ENCODE assay signal across 12 cellular contexts in genomic region chr1:2206813-2207488, GRCh38. TPM values are rescaled to one million over a fixed set of nuclear protein-coding genes. Genes with fewer than 3 reads are reported as not detected.
DNase-seq lines count a peak whose midpoint lies in the region; ATAC-seq and TF ChIP-seq lines count a peak whose summit lies in the region.
"Had no signal": no experiment of that assay in that cellular context is flagged by ENCODE, and none has a peak within 500 bp of the region (broad histone marks: within the 10 kb centered on the region; RNA-seq: fewer than 3 reads in every experiment).

No MANE protein-coding gene starts in this region.

- 73 to 74% methylated on average over 15 to 16 of the region's 16 CpGs for WGBS in esophagus, 2 donors
- WGBS in urinary bladder = 69% methylated on average over 16 of the region's 16 CpGs

- TF ChIP-seq CTCF in neural progenitor cell (IDR thresholded peaks at IDR 0.05) = no peak

- H3K4me3 ChIP-seq in esophagus (ENCODE audit: low read depth in 1 of 2, low read length in 2 of 2) = no peak overlapping the region
- H3K4me3 ChIP-seq in neural progenitor cell = no peak overlapping the region
- no peak overlapping the region for H3K4me3 ChIP-seq in urinary bladder (ENCODE audit: low read depth, low read length)

- H3K36me3 Mint-ChIP-seq in activated naive CD4-positive, alpha-beta T cell treated with anti-CD3 and anti-CD28 coated beads, Interleukin-2, amount 50 U/mL, for 24 hours = no peaks in the 10 kb centered on the region
- H3K36me3 Mint-ChIP-seq in activated naive CD4-positive, alpha-beta T cell treated with anti-CD3 and anti-CD28 coated beads for 36 hours (ENCODE audit: low read depth) = no peaks in the 10 kb centered on the region
- no peaks in the 10 kb centered on the region for H3K36me3 Mint-ChIP-seq in neural progenitor cell

- H3K4me1 ChIP-seq in esophagus (ENCODE audit: control insufficient read depth in 2 of 2, insufficient read depth in 2 of 2, low read length in 1 of 2) (peaks cover 4 to 47% of the 10 kb centered on the region in 2 donors), neural progenitor cell (peaks cover 30% of the 10 kb centered on the region), urinary bladder (ENCODE audit: insufficient read depth) (no peaks in the 10 kb centered on the region)

- peak overlapping the region; percentile 83 to 85 for H3K27ac ChIP-seq in esophagus (ENCODE audit: low read depth in 2 of 2, low read length in 1 of 2)
- no peak overlapping the region for H3K27ac ChIP-seq in neural progenitor cell
- peak overlapping the region; percentile 75 for H3K27ac ChIP-seq in urinary bladder (ENCODE audit: low read depth)

- H3K36me3 ChIP-seq in esophagus (ENCODE audit: control insufficient read depth in 2 of 2, insufficient read depth in 2 of 2, low read length in 1 of 2) (no peaks in the 10 kb centered on the region), neural progenitor cell (no peaks in the 10 kb centered on the region), urinary bladder (ENCODE audit: insufficient read depth) (no peaks in the 10 kb centered on the region)

- H3K27me3 ChIP-seq in esophagus (ENCODE audit: control insufficient read depth in 1 of 2, insufficient read depth in 2 of 2, low read length in 2 of 2) (no peaks in the 10 kb centered on the region), neural progenitor cell (peaks cover 12% of the 10 kb centered on the region)

- peaks cover 25% of the 10 kb centered on the region for H3F3A ChIP-seq in neural progenitor cell (ENCODE audit: low read depth)

- no peak overlapping the region for H2AFZ ChIP-seq in neural progenitor cell (replicated peaks)

- no peaks in the 10 kb centered on the region for H3K9me3 Mint-ChIP-seq in activated naive CD4-positive, alpha-beta T cell treated with anti-CD3 and anti-CD28 coated beads, Interleukin-2, amount 50 U/mL, for 24 hours
- no peaks in the 10 kb centered on the region for H3K9me3 Mint-ChIP-seq in activated naive CD4-positive, alpha-beta T cell treated with anti-CD3 and anti-CD28 coated beads for 36 hours
- H3K9me3 Mint-ChIP-seq in neural progenitor cell = no peaks in the 10 kb centered on the region
- H3K9me3 Mint-ChIP-seq: activated T-cell treated with anti-CD3 and anti-CD28 coated beads, Interleukin-2, amount 50 U/mL, for 4 hours had no signal

- intact Hi-C loops in activated naive CD4-positive, alpha-beta T cell treated with anti-CD3 and anti-CD28 coated beads for 36 hours (cut with micrococcal nuclease) = no loop called here

- CTCF ChIA-PET in activated naive CD4-positive, alpha-beta T cell treated with anti-CD3 and anti-CD28 coated beads for 36 hours (lab: Charles Lee) = interaction anchor here (2.2 kb wide), 1 partner anchor 12 kb away, joined by 7 read pairs; the partner anchor contains the start of gene FAAP20

- no peaks in the 10 kb centered on the region for H3K27me3 Mint-ChIP-seq in activated naive CD4-positive, alpha-beta T cell treated with anti-CD3 and anti-CD28 coated beads, Interleukin-2, amount 50 U/mL, for 24 hours
- H3K27me3 Mint-ChIP-seq in activated naive CD4-positive, alpha-beta T cell treated with anti-CD3 and anti-CD28 coated beads for 36 hours (ENCODE audit: low read depth) = no peaks in the 10 kb centered on the region
- peaks cover 9% of the 10 kb centered on the region for H3K27me3 Mint-ChIP-seq in neural progenitor cell (ENCODE audit: insufficient read depth, low read depth)

- no peaks in the 10 kb centered on the region for H3K9me3 ChIP-seq in esophagus (ENCODE audit: control insufficient read depth in 2 of 2, insufficient read depth in 1 of 2, low read depth in 1 of 2, low read length in 1 of 2)
- H3K9me3 ChIP-seq in neural progenitor cell (ENCODE audit: low read depth) = no peaks in the 10 kb centered on the region

- H3K27ac Mint-ChIP-seq in activated naive CD4-positive, alpha-beta T cell treated with anti-CD3 and anti-CD28 coated beads, Interleukin-2, amount 50 U/mL, for 24 hours = no peak overlapping the region
- H3K27ac Mint-ChIP-seq in activated naive CD4-positive, alpha-beta T cell treated with anti-CD3 and anti-CD28 coated beads for 36 hours = no peak overlapping the region
- H3K27ac Mint-ChIP-seq in neural progenitor cell = no peak overlapping the region

- H4K20me1 ChIP-seq in neural progenitor cell (ENCODE audit: low read depth) = no peaks in the 10 kb centered on the region

- H3K79me2 ChIP-seq in neural progenitor cell (ENCODE audit: low read depth) = no peaks in the 10 kb centered on the region

- ATAC-seq in GM21619 (IDR thresholded peaks at IDR 0.05; ENCODE audit: unreplicated experiment) = no peak
- ATAC-seq: activated T-cell treated with anti-CD3 and anti-CD28 coated beads, Interleukin-2, amount 50 U/mL, for 4 hours had no signal

- H3K4me1 Mint-ChIP-seq in activated naive CD4-positive, alpha-beta T cell treated with anti-CD3 and anti-CD28 coated beads, Interleukin-2, amount 50 U/mL, for 24 hours = no peaks in the 10 kb centered on the region
- H3K4me1 Mint-ChIP-seq in activated naive CD4-positive, alpha-beta T cell treated with anti-CD3 and anti-CD28 coated beads for 36 hours (ENCODE audit: low read depth) = no peaks in the 10 kb centered on the region
- H3K4me1 Mint-ChIP-seq in neural progenitor cell = peaks cover 28% of the 10 kb centered on the region

- no peak overlapping the region for H3K9ac ChIP-seq in neural progenitor cell

- no peak overlapping the region for H3K4me2 ChIP-seq in neural progenitor cell

- H3K4me3 Mint-ChIP-seq in activated naive CD4-positive, alpha-beta T cell treated with anti-CD3 and anti-CD28 coated beads, Interleukin-2, amount 50 U/mL, for 24 hours = peak overlapping the region; percentile 4
- H3K4me3 Mint-ChIP-seq in activated naive CD4-positive, alpha-beta T cell treated with anti-CD3 and anti-CD28 coated beads for 36 hours = no peak overlapping the region
- H3K4me3 Mint-ChIP-seq in neural progenitor cell = peak overlapping the region; percentile 43

- DNase-seq in activated naive CD4-positive, alpha-beta T cell treated with anti-CD3 and anti-CD28 coated beads for 36 hours = no peak
- DNase-seq in neural progenitor cell (ENCODE audit: low spot score) (no peak), cerebellum (ENCODE audit: low spot score) (no peak), foreskin melanocyte (no peak)
- DNase-seq: activated T-cell treated with anti-CD3 and anti-CD28 coated beads, Interleukin-2, amount 50 U/mL, for 4 hours; HCEC 1CT; NCI-H524; T-helper 2 cell had no signal

RNA-seq across cellular contexts. Expression of gene FAAP20, which starts 12.4 kb away (rescaled TPM):
- 10 to 100 TPM; 48.2 to 54.4 TPM for total RNA-seq in activated naive CD4-positive, alpha-beta T cell treated with anti-CD3 and anti-CD28 coated beads for 36 hours
- polyA plus RNA-seq in esophagus = 10 to 100 TPM; 32.9 to 44.8 TPM
- 11.3 and 68.2 TPM in 2 replicates for total RNA-seq in neural progenitor cell (ENCODE audit: low replicate concordance)
- 14.6 TPM for total RNA-seq in urinary bladder
- 96.4 TPM for polyA plus RNA-seq in urinary bladder
- 14.0 TPM for total RNA-seq in cerebellum

RNA-seq across cellular contexts. Expression of gene SKI, which starts 21.2 kb away (rescaled TPM):
- 10 to 100 TPM; 25.5 to 26.3 TPM for total RNA-seq in activated naive CD4-positive, alpha-beta T cell treated with anti-CD3 and anti-CD28 coated beads for 36 hours
- 10 to 100 TPM; 11.5 to 12.8 TPM for polyA plus RNA-seq in esophagus
- 7.4 and 15.7 TPM in 2 replicates for total RNA-seq in neural progenitor cell (ENCODE audit: low replicate concordance)
- 27.8 TPM for total RNA-seq in urinary bladder
- polyA plus RNA-seq in urinary bladder = 60.5 TPM
- 23.4 TPM for total RNA-seq in cerebellum
